25 cellular contexts compared by ENCODE assay signal in genomic region chr2:72685666-72686065, GRCh38.
"Had no signal": no experiment of that assay in that cellular context is flagged by ENCODE, and none has a peak within 500 bp of the region (broad histone marks: within the 10 kb centered on the region; RNA-seq: fewer than 3 reads in every experiment).

No MANE protein-coding gene starts in this region.

- H3K9me3 ChIP-seq: gastrocnemius medialis, left lung, ovary, psoas muscle, suprapubic skin had no signal

- FAIRE-seq: endometrium, kidney had no signal

- H3K27me3 ChIP-seq: gastrocnemius medialis, left lung, ovary, suprapubic skin had no signal

- H3K27ac Mint-ChIP-seq: effector memory CD8-positive, alpha-beta T cell; naive thymus-derived CD8-positive, alpha-beta T cell; stimulated activated naive B cell treated with anti-CD40 and anti-IgM and Interleukin-4, amounts not matched to agents 10 μg/mL and 1 μg/mL and 100 μg/mL, for 72 hours; stimulated activated naive CD8-positive, alpha-beta T cell treated with anti-CD3 and anti-CD28 coated beads, Interleukin-15, Interleukin-2, amounts not matched to agents 100 ng/mL and 50 ng/mL, for 24 hours had no signal

- H3K27me3 Mint-ChIP-seq: effector memory CD8-positive, alpha-beta T cell; stimulated activated naive B cell treated with anti-CD40 and anti-IgM and Interleukin-4, amounts not matched to agents 10 μg/mL and 1 μg/mL and 100 μg/mL, for 72 hours; stimulated activated naive CD8-positive, alpha-beta T cell treated with anti-CD3 and anti-CD28 coated beads, Interleukin-15, Interleukin-2, amounts not matched to agents 100 ng/mL and 50 ng/mL, for 24 hours had no signal

- H3K4me3 ChIP-seq: coronary artery, gastrocnemius medialis, left lung, ovary, psoas muscle, skin epidermis, suprapubic skin had no signal

- H3K4me1 Mint-ChIP-seq: stimulated activated naive B cell treated with anti-CD40 and anti-IgM and Interleukin-4, amounts not matched to agents 10 μg/mL and 1 μg/mL and 100 μg/mL, for 72 hours had no signal

- H3K36me3 ChIP-seq: gastrocnemius medialis, left lung, ovary, suprapubic skin had no signal

- H3K4me3 Mint-ChIP-seq: effector memory CD8-positive, alpha-beta T cell; naive thymus-derived CD8-positive, alpha-beta T cell; stimulated activated naive B cell treated with anti-CD40 and anti-IgM and Interleukin-4, amounts not matched to agents 10 μg/mL and 1 μg/mL and 100 μg/mL, for 72 hours; stimulated activated naive CD8-positive, alpha-beta T cell treated with anti-CD3 and anti-CD28 coated beads, Interleukin-15, Interleukin-2, amounts not matched to agents 100 ng/mL and 50 ng/mL, for 24 hours had no signal

- H3K9me3 Mint-ChIP-seq: effector memory CD8-positive, alpha-beta T cell; naive thymus-derived CD8-positive, alpha-beta T cell; stimulated activated naive B cell treated with anti-CD40 and anti-IgM and Interleukin-4, amounts not matched to agents 10 μg/mL and 1 μg/mL and 100 μg/mL, for 72 hours; stimulated activated naive CD8-positive, alpha-beta T cell treated with anti-CD3 and anti-CD28 coated beads, Interleukin-15, Interleukin-2, amounts not matched to agents 100 ng/mL and 50 ng/mL, for 24 hours had no signal

- DNase-seq: effector memory CD8-positive, alpha-beta T cell; foreskin fibroblast; gastrocnemius medialis; head of caudate nucleus; kidney; left lung; mammary epithelial cell; mesendoderm; naive thymus-derived CD8-positive, alpha-beta T cell; occipital lobe; ovary; posterior cingulate gyrus; psoas muscle; right cardiac atrium; stimulated activated CD4-positive, alpha-beta T cell treated with anti-CD3 and anti-CD28 coated beads, Interleukin-15, amount 100 ng/mL, for 24 hours; stimulated activated CD4-positive, alpha-beta T cell treated with anti-CD3 and anti-CD28 coated beads, Interleukin-2, amount 100 ng/mL, for 48 hours; stimulated activated naive B cell treated with anti-CD40 and anti-IgM and Interleukin-4, amounts not matched to agents 10 μg/mL and 1 μg/mL and 100 μg/mL, for 72 hours; trophoblast cell had no signal

- H3K4me1 ChIP-seq: left lung had no signal

- H3K27ac ChIP-seq: coronary artery, epithelial cell of prostate, gastrocnemius medialis, left lung, ovary, psoas muscle, skin epidermis, suprapubic skin had no signal

- ATAC-seq: effector memory CD8-positive, alpha-beta T cell; esophagus mucosa; gastrocnemius medialis; left lung; naive thymus-derived CD8-positive, alpha-beta T cell; psoas muscle; right cardiac atrium; stimulated activated naive B cell treated with anti-CD40 and anti-IgM and Interleukin-4, amounts not matched to agents 10 μg/mL and 1 μg/mL and 100 μg/mL, for 72 hours had no signal
